Comparison of ENCODE assay signal across 18 cellular contexts in the genomic region with DNA sequence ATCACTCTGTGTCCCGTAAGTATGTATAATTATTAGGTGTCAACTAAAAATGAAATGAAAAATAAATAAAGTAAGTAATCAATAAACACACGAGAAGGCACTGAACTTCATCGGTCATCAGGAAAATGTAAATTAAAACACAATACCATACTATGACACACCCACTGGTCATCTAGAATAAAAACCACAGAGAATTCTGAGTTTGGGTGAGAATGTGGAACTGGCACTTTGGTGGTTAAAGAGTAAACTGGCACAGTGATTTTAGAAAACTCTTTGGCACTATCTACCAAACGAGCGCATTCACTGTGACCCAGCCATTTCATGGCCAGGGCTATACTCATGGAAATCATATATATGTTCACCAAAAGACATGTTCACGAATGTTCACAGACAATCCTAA.
"Had no signal": no experiment of that assay in that cellular context is flagged by ENCODE, and none has a peak within 500 bp of the region (broad histone marks: within the 10 kb centered on the region; RNA-seq: fewer than 3 reads in every experiment).

No MANE protein-coding gene starts in this region.

- H3K27ac Mint-ChIP-seq: naive B cell; nephron; stimulated activated effector memory CD8-positive, alpha-beta T cell treated with anti-CD3 and anti-CD28 coated beads, Interleukin-12 subunit alpha, Interleukin-12 subunit beta, amount 100 ng/mL, for 72 hours; type B pancreatic cell had no signal

- H3K4me3 Mint-ChIP-seq: naive B cell; nephron; stimulated activated effector memory CD8-positive, alpha-beta T cell treated with anti-CD3 and anti-CD28 coated beads, Interleukin-12 subunit alpha, Interleukin-12 subunit beta, amount 100 ng/mL, for 72 hours; type B pancreatic cell had no signal

- H3K27me3 Mint-ChIP-seq: naive B cell had no signal

- H3K36me3 Mint-ChIP-seq: naive B cell; stimulated activated effector memory CD8-positive, alpha-beta T cell treated with anti-CD3 and anti-CD28 coated beads, Interleukin-12 subunit alpha, Interleukin-12 subunit beta, amount 100 ng/mL, for 72 hours had no signal

- H3K9me3 Mint-ChIP-seq: nephron; stimulated activated effector memory CD8-positive, alpha-beta T cell treated with anti-CD3 and anti-CD28 coated beads, Interleukin-12 subunit alpha, Interleukin-12 subunit beta, amount 100 ng/mL, for 72 hours; type B pancreatic cell had no signal

- DNase-seq: dermis blood vessel endothelial cell; esophagus squamous epithelium; foreskin fibroblast; kidney; left colon; left ventricle myocardium superior; mesendoderm; naive B cell; psoas muscle; retina; right lobe of liver; stimulated activated CD4-positive, alpha-beta T cell treated with anti-CD3 and anti-CD28 coated beads, Interleukin-4, amount 100 ng/mL, for 1 hour; stimulated activated CD8-positive, alpha-beta memory T cell treated with anti-CD3 and anti-CD28 coated beads, Interleukin-4, amount 100 ng/mL, for 48 hours; stimulated activated naive CD8-positive, alpha-beta T cell treated with anti-CD3 and anti-CD28 coated beads, Interleukin-15, Interleukin-2, amounts not matched to agents 100 U/mL and 50 U/mL, for 24 hours; thyroid gland had no signal

- H3K4me1 Mint-ChIP-seq: naive B cell; stimulated activated effector memory CD8-positive, alpha-beta T cell treated with anti-CD3 and anti-CD28 coated beads, Interleukin-12 subunit alpha, Interleukin-12 subunit beta, amount 100 ng/mL, for 72 hours had no signal
